14 cellular contexts compared by ENCODE assay signal in genomic region chr6:74870403-74870802, GRCh38.
A peak's percentile ranks its signal among the peaks of the same experiment; 100 is the strongest.
DNase-seq lines count a peak whose midpoint lies in the region; ATAC-seq and TF ChIP-seq lines count a peak whose summit lies in the region.
"Had no signal": no experiment of that assay in that cellular context is flagged by ENCODE, and none has a peak within 500 bp of the region (broad histone marks: within the 10 kb centered on the region; RNA-seq: fewer than 3 reads in every experiment).

No MANE protein-coding gene starts in this region.

- ATAC-seq in stimulated activated naive CD8-positive, alpha-beta T cell treated with anti-CD3 and anti-CD28 coated beads, Interleukin-15, amount 100 ng/mL, for 72 hours = no peak
- ATAC-seq: gastroesophageal sphincter; stimulated activated naive B cell treated with anti-CD40 and anti-IgM and Interleukin-4, amounts not matched to agents 10 μg/mL and 1 μg/mL and 100 μg/mL, for 72 hours had no signal

- H3K9me3 Mint-ChIP-seq in Calu3 (ENCODE audit: low read depth, unreplicated experiment) (no peaks in the 10 kb centered on the region), HFFc6 (no peaks in the 10 kb centered on the region)
- H3K9me3 Mint-ChIP-seq in stimulated activated naive CD8-positive, alpha-beta T cell treated with anti-CD3 and anti-CD28 coated beads, Interleukin-15, amount 100 ng/mL, for 72 hours = no peaks in the 10 kb centered on the region
- H3K9me3 Mint-ChIP-seq: activated CD4-positive, alpha-beta T cell treated with anti-CD3 and anti-CD28 coated beads, Interleukin-2, amount 10 ng/mL, durations not matched to agents 24 days and 14 days had no signal

- peaks cover 42% of the 10 kb centered on the region for H3K4me1 Mint-ChIP-seq in Calu3 (ENCODE audit: low read depth, unreplicated experiment)
- no peaks in the 10 kb centered on the region; the same call in 1 of the 2 replicates for H3K4me1 Mint-ChIP-seq in HFFc6 (ENCODE audit: low read depth)
- H3K4me1 Mint-ChIP-seq in stimulated activated naive CD8-positive, alpha-beta T cell treated with anti-CD3 and anti-CD28 coated beads, Interleukin-15, amount 100 ng/mL, for 72 hours = no peaks in the 10 kb centered on the region
- H3K4me1 Mint-ChIP-seq: activated CD4-positive, alpha-beta T cell treated with anti-CD3 and anti-CD28 coated beads, Interleukin-2, amount 10 ng/mL, durations not matched to agents 24 days and 14 days; stimulated activated naive B cell treated with anti-CD40 and anti-IgM and Interleukin-4, amounts not matched to agents 10 μg/mL and 1 μg/mL and 100 μg/mL, for 72 hours had no signal

- no peak for TF ChIP-seq CTCF in Calu3 (IDR thresholded peaks at IDR 0.05; ENCODE audit: unreplicated experiment)
- TF ChIP-seq CTCF in HFFc6 (IDR thresholded peaks at IDR 0.05) = peak; percentile 42; the same call in 1 of the 2 replicates

- intact Hi-C loops in Calu3 (cut with micrococcal nuclease; ENCODE audit: unreplicated experiment) = loop anchor here (10.0 kb wide), 2 partner anchors 244 to 456 kb away; no protein-coding TSS in a partner anchor

- H3K4me3 Mint-ChIP-seq in Calu3 (ENCODE audit: low read depth, unreplicated experiment) (no peak overlapping the region), HFFc6 (no peak overlapping the region)
- H3K4me3 Mint-ChIP-seq in stimulated activated naive CD8-positive, alpha-beta T cell treated with anti-CD3 and anti-CD28 coated beads, Interleukin-15, amount 100 ng/mL, for 72 hours = no peak overlapping the region
- H3K4me3 Mint-ChIP-seq: activated CD4-positive, alpha-beta T cell treated with anti-CD3 and anti-CD28 coated beads, Interleukin-2, amount 10 ng/mL, durations not matched to agents 24 days and 14 days; stimulated activated naive B cell treated with anti-CD40 and anti-IgM and Interleukin-4, amounts not matched to agents 10 μg/mL and 1 μg/mL and 100 μg/mL, for 72 hours had no signal

- DNase-seq in Calu3 (peak; percentile 51), HFFc6 (no peak), SW480 (ENCODE audit: low spot score) (peak; percentile 82), iPS DF 4.7 (ENCODE audit: extremely low read depth, low spot score) (peak; percentile 14), NCI-H82 (lab: John Stamatoyannopoulos, UW) (no peak), DMS153 (lab: John Stamatoyannopoulos, UW) (no peak)
- no peak for DNase-seq in activated CD4-positive, alpha-beta T cell treated with anti-CD3 and anti-CD28 coated beads for 4 hours
- DNase-seq in stimulated activated naive CD8-positive, alpha-beta T cell treated with anti-CD3 and anti-CD28 coated beads, Interleukin-15, amount 100 ng/mL, for 72 hours = no peak
- DNase-seq: activated CD4-positive, alpha-beta T cell treated with anti-CD3 and anti-CD28 coated beads, Interleukin-2, amount 10 ng/mL, durations not matched to agents 24 days and 14 days; GF-D8; NCI-H2029; ovary; stimulated activated naive B cell treated with anti-CD40 and anti-IgM and Interleukin-4, amounts not matched to agents 10 μg/mL and 1 μg/mL and 100 μg/mL, for 72 hours had no signal

- BruUV-seq in Calu3 (replicated peaks; lab: Mats Ljungman, UMichigan) = no TSS peak

- H3K27me3 Mint-ChIP-seq in Calu3 (ENCODE audit: unreplicated experiment) (no peaks in the 10 kb centered on the region), HFFc6 (ENCODE audit: insufficient read depth) (peaks cover 2% of the 10 kb centered on the region)
- no peaks in the 10 kb centered on the region for H3K27me3 Mint-ChIP-seq in stimulated activated naive CD8-positive, alpha-beta T cell treated with anti-CD3 and anti-CD28 coated beads, Interleukin-15, amount 100 ng/mL, for 72 hours
- H3K27me3 Mint-ChIP-seq: activated CD4-positive, alpha-beta T cell treated with anti-CD3 and anti-CD28 coated beads, Interleukin-2, amount 10 ng/mL, durations not matched to agents 24 days and 14 days; stimulated activated naive B cell treated with anti-CD40 and anti-IgM and Interleukin-4, amounts not matched to agents 10 μg/mL and 1 μg/mL and 100 μg/mL, for 72 hours had no signal

- H3K36me3 Mint-ChIP-seq in Calu3 (ENCODE audit: insufficient read depth, unreplicated experiment) = no peaks in the 10 kb centered on the region
- H3K36me3 Mint-ChIP-seq in HFFc6 (ENCODE audit: low read depth) = no peaks in the 10 kb centered on the region
- H3K36me3 Mint-ChIP-seq: stimulated activated naive B cell treated with anti-CD40 and anti-IgM and Interleukin-4, amounts not matched to agents 10 μg/mL and 1 μg/mL and 100 μg/mL, for 72 hours had no signal

- CTCF ChIA-PET in Calu3 (lab: Charles Lee) = interaction anchor here (0.6 to 1.0 kb wide), 4 partner anchors 9 to 1710 kb away, joined by 3 to 4 read pairs (median 3); no protein-coding TSS in a partner anchor

- H3K27ac Mint-ChIP-seq in Calu3 (ENCODE audit: unreplicated experiment) (peak overlapping the region; percentile 29), HFFc6 (no peak overlapping the region)
- no peak overlapping the region for H3K27ac Mint-ChIP-seq in stimulated activated naive CD8-positive, alpha-beta T cell treated with anti-CD3 and anti-CD28 coated beads, Interleukin-15, amount 100 ng/mL, for 72 hours
- H3K27ac Mint-ChIP-seq: activated CD4-positive, alpha-beta T cell treated with anti-CD3 and anti-CD28 coated beads, Interleukin-2, amount 10 ng/mL, durations not matched to agents 24 days and 14 days; stimulated activated naive B cell treated with anti-CD40 and anti-IgM and Interleukin-4, amounts not matched to agents 10 μg/mL and 1 μg/mL and 100 μg/mL, for 72 hours had no signal

Comparison
In these comparisons a context has a peak if more than half of its experiments do, and no peak if none do; other contexts are left out.
1. DNase-seq: peak in Calu3 (single experiment), SW480 (single experiment) and iPS DF 4.7 (single experiment); none in HFFc6 (single experiment), NCI-H82 (single experiment), activated CD4-positive, alpha-beta T cell treated with anti-CD3 and anti-CD28 coated beads for 4 hours (0 of 2), DMS153 (single experiment) and stimulated activated naive CD8-positive, alpha-beta T cell treated with anti-CD3 and anti-CD28 coated beads, Interleukin-15, amount 100 ng/mL, for 72 hours (0 of 2).